In the genomic region with DNA sequence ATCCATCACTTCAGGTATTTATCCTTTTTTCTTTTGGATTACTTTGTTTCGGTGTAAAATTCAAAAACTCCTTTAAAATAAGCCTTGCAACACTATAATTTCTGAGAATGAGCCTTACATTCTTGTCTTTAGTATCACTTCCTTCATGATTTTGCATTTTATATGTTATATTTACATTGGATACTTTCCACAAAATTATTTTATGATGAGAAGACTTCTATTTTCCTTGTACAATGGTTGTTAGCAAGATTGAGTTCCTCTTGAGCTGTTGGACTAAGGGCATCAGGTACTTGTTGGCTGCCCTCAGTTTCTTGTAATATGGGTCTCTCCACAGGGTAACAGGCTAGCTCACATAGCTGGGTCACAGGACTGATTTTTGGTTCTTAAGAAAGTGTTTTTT, we compare ENCODE assay signal across 26 cellular contexts. TPM values are rescaled to one million over a fixed set of nuclear protein-coding genes. Genes with fewer than 3 reads are reported as not detected.
DNase-seq lines count a peak whose midpoint lies in the region; ATAC-seq and TF ChIP-seq lines count a peak whose summit lies in the region.
"Had no signal": no experiment of that assay in that cellular context is flagged by ENCODE, and none has a peak within 500 bp of the region (broad histone marks: within the 10 kb centered on the region; RNA-seq: fewer than 3 reads in every experiment).

No MANE protein-coding gene starts in this region.

- H4K91ac ChIP-seq in neuronal stem cell (ENCODE audit: low read depth, low read length, poor library complexity): no peak overlapping the region

- no peak overlapping the region for H3K23ac ChIP-seq in neuronal stem cell (ENCODE audit: low read depth, low read length, poor library complexity)

- intact Hi-C loops in heart right ventricle (cut with DNase I): no loop called here

- no peak overlapping the region for H3K18ac ChIP-seq in neuronal stem cell (ENCODE audit: low read length)

- no peak overlapping the region for H3K4me2 ChIP-seq in neuronal stem cell (ENCODE audit: insufficient read depth, low read length, poor library complexity, severe bottlenecking)
- H3K4me2 ChIP-seq: A549, KMS-11 had no signal

- H3K27me3 ChIP-seq in brain microvascular endothelial cell (replicated peaks) (no peaks in the 10 kb centered on the region), neuronal stem cell (ENCODE audit: control insufficient read depth in 3 of 3, insufficient read depth in 3 of 3, low read depth in 1 of 3, low read length in 3 of 3) (peaks cover 0 to 4% (median 2%) of the 10 kb centered on the region in 3 experiments), heart right ventricle (no peaks in the 10 kb centered on the region)
- H3K27me3 ChIP-seq: SJSA1 had no signal

- H3K36me3 ChIP-seq in brain microvascular endothelial cell (replicated peaks) (no peaks in the 10 kb centered on the region), neuronal stem cell (replicated peaks in 1 of 2; ENCODE audit: control insufficient read depth in 2 of 2, insufficient read depth in 2 of 2, low read length in 2 of 2) (no peaks in the 10 kb centered on the region), heart right ventricle (no peaks in the 10 kb centered on the region)
- H3K36me3 ChIP-seq: SJSA1 had no signal

- H2BK5ac ChIP-seq in neuronal stem cell (ENCODE audit: low read length): no peak overlapping the region

- H3K9me3 ChIP-seq in neuronal stem cell (replicated peaks in 1 of 2; ENCODE audit: control insufficient read depth in 2 of 2, insufficient read depth in 1 of 2, low read depth in 1 of 2, low read length in 2 of 2): peaks cover 0 to 5% of the 10 kb centered on the region in 2 donors
- peaks cover 0 to 17% (median 0%) of the 10 kb centered on the region in 11 donors for H3K9me3 ChIP-seq in heart right ventricle
- H3K9me3 ChIP-seq: A549, SJSA1 had no signal

- no peak overlapping the region for H2BK15ac ChIP-seq in neuronal stem cell (ENCODE audit: low read length)

- TF ChIP-seq CTCF in brain microvascular endothelial cell (IDR thresholded peaks at IDR 0.05; ENCODE audit: low read depth, low read length, missing control alignments) (no peak), fibroblast of pulmonary artery (IDR thresholded peaks at IDR 0.05; ENCODE audit: low read length, missing control alignments) (no peak), heart right ventricle (IDR thresholded peaks at IDR 0.05) (no peak)

- no peak overlapping the region for H2BK12ac ChIP-seq in neuronal stem cell (ENCODE audit: low read length)

- H3K14ac ChIP-seq in neuronal stem cell (ENCODE audit: low read length): no peak overlapping the region

- no peak for ATAC-seq in heart right ventricle
- ATAC-seq: A549, HCT116 had no signal

- H4K8ac ChIP-seq in neuronal stem cell (ENCODE audit: low read depth, low read length): no peak overlapping the region

- no peak overlapping the region for H3K4me3 ChIP-seq in brain microvascular endothelial cell (ENCODE audit: low read depth, low read length)
- H3K4me3 ChIP-seq in fibroblast of pulmonary artery (replicated peaks; ENCODE audit: low read depth, low read length): no peak overlapping the region
- no peak overlapping the region for H3K4me3 ChIP-seq in neuronal stem cell (ENCODE audit: low read length in 2 of 2)
- no peak overlapping the region for H3K4me3 ChIP-seq in heart right ventricle
- H3K4me3 ChIP-seq: A549, SJSA1 had no signal

- no CpG with 5 or more reads among the region's 1 CpG for WGBS in neuronal stem cell (ENCODE audit: extremely low coverage in 2 of 2, insufficient read length in 2 of 2, insufficient replicate concordance in 1 of 2), 2 donors
- 83 to 88% methylated on average over 1 of the region's 1 CpG for WGBS in heart right ventricle, 2 donors

- no peaks in the 10 kb centered on the region for H3K79me1 ChIP-seq in neuronal stem cell (ENCODE audit: low read depth, low read length)

- no peak overlapping the region for H2AFZ ChIP-seq in neuronal stem cell (ENCODE audit: low read length)

- no peak overlapping the region for H3K9ac ChIP-seq in neuronal stem cell (ENCODE audit: low read depth, low read length, poor library complexity)
- H3K9ac ChIP-seq: KMS-11 had no signal

- H2BK120ac ChIP-seq in neuronal stem cell (ENCODE audit: low read depth, low read length): no peak overlapping the region

- H3K4me1 ChIP-seq in neuronal stem cell (ENCODE audit: control insufficient read depth in 2 of 2, insufficient read depth in 1 of 2, low read depth in 1 of 2, low read length in 2 of 2) (no peaks in the 10 kb centered on the region), heart right ventricle (no peaks in the 10 kb centered on the region)

- no peak overlapping the region for H2AK5ac ChIP-seq in neuronal stem cell (ENCODE audit: low read depth, low read length)

- H3K27ac ChIP-seq in brain microvascular endothelial cell: peak overlapping the region; percentile 50
- no peak overlapping the region for H3K27ac ChIP-seq in neuronal stem cell (replicated peaks; ENCODE audit: low read length)
- H3K27ac ChIP-seq in heart right ventricle: no peak overlapping the region
- H3K27ac ChIP-seq: A549, KMS-11, SJSA1 had no signal

- DNase-seq in ELR (ENCODE audit: low read depth): peak; percentile 8
- DNase-seq in brain microvascular endothelial cell: no peak
- peak; percentile 18 for DNase-seq in fibroblast of pulmonary artery (ENCODE audit: low read depth)
- DNase-seq in neuronal stem cell (ENCODE audit: low spot score): no peak
- no peak for DNase-seq in stimulated activated CD4-positive, alpha-beta T cell treated with anti-CD3 and anti-CD28 coated beads, Interleukin-4, amount 100 ng/mL, for 1 hour
- DNase-seq in GM19238 (ENCODE audit: insufficient read length, low spot score): no peak
- no peak for DNase-seq in heart right ventricle
- DNase-seq: C1 segment of cervical spinal cord; CD4-positive, alpha-beta memory T cell; COR-L47; DMS53; GF-D8; NCI-H1048; NCI-H1417 treated with DMSO at 0.1 percent for 48 hours; NCI-H187; NCI-H446; NCI-H524 treated with DMSO at 0.1 percent for 48 hours; Right ventricle myocardium superior; RPMI8226 had no signal

- H3K4ac ChIP-seq in neuronal stem cell (ENCODE audit: low read length): no peak overlapping the region

- in situ Hi-C loops in brain microvascular endothelial cell (cut with HindIII; ENCODE audit: low pct_ligation_motif_present, low sequenced_read_pairs): no loop called here

RNA-seq across cellular contexts. Expression of a gene that starts 22.7 kb away (rescaled TPM):
- polyA plus RNA-seq in neuronal stem cell (2013, experiment 1 of 2): not detected
- polyA plus RNA-seq in neuronal stem cell (2013, experiment 2 of 2): not detected
- 1 to 10 TPM in 7 of 10 donors, under 1 TPM in 3; 0.45 to 3.0 (median 1.1) TPM for total RNA-seq in heart right ventricle
- under 1 TPM; 0.13 to 0.73 TPM for polyA plus RNA-seq in heart right ventricle
- total RNA-seq: Daoy, H4, SJSA1 had no signal
- polyA plus RNA-seq: A549; CD4-positive, alpha-beta memory T cell; IgD-negative memory B cell had no signal

Comparison
In these comparisons a context has a peak if more than half of its experiments do, and no peak if none do; other contexts are left out.
1. DNase-seq: peak in ELR (single experiment) and fibroblast of pulmonary artery (single experiment); none in brain microvascular endothelial cell (single experiment), neuronal stem cell (single experiment), stimulated activated CD4-positive, alpha-beta T cell treated with anti-CD3 and anti-CD28 coated beads, Interleukin-4, amount 100 ng/mL, for 1 hour (single experiment), GM19238 (single experiment) and heart right ventricle (0 of 2).